14 cellular contexts compared by ENCODE assay signal in the genomic region with DNA sequence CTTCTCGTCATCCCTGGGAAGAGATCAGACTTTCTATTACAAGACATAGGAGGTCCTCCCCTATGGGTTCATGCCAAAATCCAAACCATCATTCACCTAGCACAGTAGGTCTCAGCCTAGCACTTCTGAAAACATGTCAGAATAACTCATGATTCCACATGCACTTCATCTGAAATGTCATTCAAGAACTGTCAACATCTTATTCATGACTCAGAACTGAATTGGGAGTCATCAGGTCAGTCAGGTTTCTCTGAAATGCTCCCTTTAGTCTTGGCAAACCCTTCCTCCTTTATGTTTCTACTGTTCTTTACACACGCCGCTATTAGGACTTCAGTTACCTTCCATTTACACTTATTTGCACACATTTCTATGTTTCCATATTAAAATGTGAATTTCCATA.
A peak's percentile ranks its signal among the peaks of the same experiment; 100 is the strongest.
DNase-seq lines count a peak whose midpoint lies in the region; ATAC-seq lines count a peak whose summit lies in the region.
"Had no signal": no experiment of that assay in that cellular context is flagged by ENCODE, and none has a peak within 500 bp of the region (broad histone marks: within the 10 kb centered on the region; RNA-seq: fewer than 3 reads in every experiment).

No MANE protein-coding gene starts in this region.

- no peaks in the 10 kb centered on the region for H3K27me3 Mint-ChIP-seq in activated naive CD4-positive, alpha-beta T cell treated with anti-CD3 and anti-CD28 coated beads for 36 hours (ENCODE audit: low read depth)

- no peaks in the 10 kb centered on the region for H3K27me3 ChIP-seq in effector memory CD4-positive, alpha-beta T cell (replicated peaks; ENCODE audit: control insufficient read depth, insufficient read depth, low read length, poor library complexity, severe bottlenecking)
- H3K27me3 ChIP-seq: hepatocyte, spleen had no signal

- ATAC-seq in stimulated activated naive CD8-positive, alpha-beta T cell treated with anti-CD3 and anti-CD28 coated beads, Interleukin-15, Interleukin-2, amounts not matched to agents 100 U/mL and 50 U/mL, for 24 hours: peak; percentile 84
- ATAC-seq in GM21825 (IDR thresholded peaks at IDR 0.05; ENCODE audit: unreplicated experiment) (no peak), GM21526 (IDR thresholded peaks at IDR 0.05; ENCODE audit: low FRiP score, unreplicated experiment) (no peak), left colon (no peak)

- H3K36me3 ChIP-seq in effector memory CD4-positive, alpha-beta T cell (ENCODE audit: control insufficient read depth, insufficient read depth, low read length): peaks cover 4% of the 10 kb centered on the region

- peak; percentile 37 for DNase-seq in activated naive CD4-positive, alpha-beta T cell treated with anti-CD3 and anti-CD28 coated beads for 36 hours
- no peak for DNase-seq in activated naive CD4-positive, alpha-beta T cell (lab: John Stamatoyannopoulos, UW)
- peak; percentile 51 for DNase-seq in RPMI7951 (ENCODE audit: low read depth)
- no peak for DNase-seq in effector memory CD4-positive, alpha-beta T cell
- DNase-seq in stimulated activated naive CD8-positive, alpha-beta T cell treated with anti-CD3 and anti-CD28 coated beads, Interleukin-15, Interleukin-2, amounts not matched to agents 100 U/mL and 50 U/mL, for 24 hours: no peak
- no peak for DNase-seq in left colon
- DNase-seq: activated effector memory CD4-positive, alpha-beta T cell treated with Interleukin-2 at 50 U/mL for 16 hours; HFFc6; MV-4-11; NCI-H69; spleen had no signal

- peak overlapping the region; percentile 15 for H3K27ac ChIP-seq in effector memory CD4-positive, alpha-beta T cell (ENCODE audit: insufficient read depth, low read length, poor library complexity, severe bottlenecking)
- H3K27ac ChIP-seq: hepatocyte had no signal

- H3K9me3 ChIP-seq in effector memory CD4-positive, alpha-beta T cell (ENCODE audit: control insufficient read depth, low read length): no peaks in the 10 kb centered on the region

- intact Hi-C loops in activated naive CD4-positive, alpha-beta T cell treated with anti-CD3 and anti-CD28 coated beads for 36 hours (cut with micrococcal nuclease): loop anchor here (1.0 to 5.0 kb wide), 8 partner anchors 11 to 1069 kb away; partner anchors contain the start of gene PAQR3
- intact Hi-C loops in left colon (cut with DNase I, micrococcal nuclease): no loop called here

- peaks cover 14% of the 10 kb centered on the region for H3K4me1 ChIP-seq in effector memory CD4-positive, alpha-beta T cell (ENCODE audit: control insufficient read depth, insufficient read depth, low read length, poor library complexity, severe bottlenecking)

- H3K4me3 Mint-ChIP-seq in activated naive CD4-positive, alpha-beta T cell treated with anti-CD3 and anti-CD28 coated beads for 36 hours: no peak overlapping the region
- H3K4me3 Mint-ChIP-seq: HFFc6 had no signal

- peaks cover 29% of the 10 kb centered on the region for H3K36me3 Mint-ChIP-seq in activated naive CD4-positive, alpha-beta T cell treated with anti-CD3 and anti-CD28 coated beads for 36 hours (ENCODE audit: low read depth)

- peaks cover 8% of the 10 kb centered on the region for H3K9me3 Mint-ChIP-seq in activated naive CD4-positive, alpha-beta T cell treated with anti-CD3 and anti-CD28 coated beads for 36 hours

- H3K4me1 Mint-ChIP-seq in activated naive CD4-positive, alpha-beta T cell treated with anti-CD3 and anti-CD28 coated beads for 36 hours (ENCODE audit: low read depth): peaks cover 38% of the 10 kb centered on the region

- H3K27ac Mint-ChIP-seq in activated naive CD4-positive, alpha-beta T cell treated with anti-CD3 and anti-CD28 coated beads for 36 hours: no peak overlapping the region
- H3K27ac Mint-ChIP-seq: HFFc6 had no signal

- no peak overlapping the region for H3K4me3 ChIP-seq in effector memory CD4-positive, alpha-beta T cell (ENCODE audit: insufficient read depth, low read depth, low read length, poor library complexity, severe bottlenecking)
- H3K4me3 ChIP-seq: hepatocyte, spleen had no signal

- CTCF ChIA-PET in activated naive CD4-positive, alpha-beta T cell treated with anti-CD3 and anti-CD28 coated beads for 36 hours (lab: Charles Lee): no interaction called here

Comparison
In these comparisons a context has a peak if more than half of its experiments do, and no peak if none do; other contexts are left out.
1. DNase-seq: peak in activated naive CD4-positive, alpha-beta T cell treated with anti-CD3 and anti-CD28 coated beads for 36 hours (single experiment) and RPMI7951 (single experiment); none in activated naive CD4-positive, alpha-beta T cell (0 of 4), effector memory CD4-positive, alpha-beta T cell (0 of 3), stimulated activated naive CD8-positive, alpha-beta T cell treated with anti-CD3 and anti-CD28 coated beads, Interleukin-15, Interleukin-2, amounts not matched to agents 100 U/mL and 50 U/mL, for 24 hours (single experiment) and left colon (0 of 2).